ENCODE assay signal across 8 cellular contexts in the genomic region with DNA sequence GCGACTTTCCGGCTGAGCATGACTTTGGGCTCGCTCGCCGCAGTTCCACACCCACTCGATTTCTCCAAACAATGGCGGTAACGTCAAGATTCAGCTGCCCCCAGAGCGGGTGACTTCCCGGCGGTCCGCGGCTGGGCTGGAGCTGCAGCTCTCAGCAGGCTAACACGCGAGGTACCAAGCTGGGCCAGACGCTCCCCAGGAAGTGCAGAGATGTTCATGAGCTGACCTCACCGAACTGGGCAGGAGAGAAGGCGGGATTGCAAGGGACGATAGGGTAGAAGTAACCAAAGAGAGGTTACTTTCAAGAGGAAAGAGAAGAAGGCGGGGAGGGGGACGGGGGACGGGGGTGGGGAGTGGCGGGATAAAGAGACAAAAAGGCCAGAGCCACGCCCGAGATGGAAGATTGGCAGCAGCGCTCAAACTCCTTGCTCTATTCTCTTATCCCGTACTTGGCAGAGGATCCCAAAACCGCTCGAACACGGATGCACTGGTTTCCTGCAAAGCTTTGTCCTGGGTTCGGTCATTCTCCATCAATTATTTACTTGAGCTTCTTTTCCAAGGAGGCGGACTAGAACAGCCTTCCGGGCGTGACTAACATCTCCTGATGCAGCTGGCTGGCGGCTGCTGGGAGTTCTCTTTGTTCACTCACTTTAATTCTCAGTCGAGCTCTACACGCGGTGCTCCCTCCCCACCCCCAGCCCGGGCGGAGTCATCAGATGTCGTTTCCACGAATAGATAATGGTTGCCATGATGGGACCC.
DNase-seq lines count a peak whose midpoint lies in the region; ATAC-seq, FAIRE-seq and TF ChIP-seq lines count a peak whose summit lies in the region.

TSS of gene MTCL3 (minus strand) at position 626 of the 759 bp plus-strand sequence.

- H3K27me3 ChIP-seq in endodermal cell (ENCODE audit: control insufficient read depth, insufficient read depth, low read length, poor library complexity, severe bottlenecking) = peaks cover 51% of the 10 kb centered on the region

- no peaks in the 10 kb centered on the region for H3K9me3 ChIP-seq in endodermal cell (ENCODE audit: control insufficient read depth, low read length)

- no peak for FAIRE-seq in HTR-8/SVneo (lab: Jason Lieb, UNC)

- H3K9ac ChIP-seq in endodermal cell (ENCODE audit: extremely low read depth, low read length, poor library complexity, severe bottlenecking) = no peak within 1 kb of the TSS

- no peaks in the 10 kb centered on the region for H3K36me3 ChIP-seq in endodermal cell (ENCODE audit: control insufficient read depth, insufficient read depth, low read length)

- H3K27ac Mint-ChIP-seq in WTC11 = peak within 1 kb of the TSS; percentile 96
- no peak within 1 kb of the TSS for H3K27ac Mint-ChIP-seq in endodermal cell

- CTCF ChIA-PET in WTC11 (lab: Charles Lee) = interaction anchor here (0.9 to 2.1 kb wide), 10 partner anchors 8 to 171 kb away, joined by 3 to 16 read pairs (median 5); partner anchors contain the start of gene KIAA0408

- H3K9me3 Mint-ChIP-seq in WTC11 = no peaks in the 10 kb centered on the region
- H3K9me3 Mint-ChIP-seq in endodermal cell = no peaks in the 10 kb centered on the region

- H3K27ac ChIP-seq in endodermal cell (ENCODE audit: low read depth, low read length) = peak within 1 kb of the TSS; percentile 100

- no peak for TF ChIP-seq CTCF in WTC11 (IDR thresholded peaks at IDR 0.05)
- TF ChIP-seq CTCF in endodermal cell (conservative IDR thresholded peaks at IDR 0.05) = no peak

- WGBS in endodermal cell (ENCODE audit: insufficient coverage in 1 of 2, insufficient read length in 1 of 2), 2 experiments = 0% methylated on average over 17 to 42 of the region's 42 CpGs

- peaks cover 15% of the 10 kb centered on the region for H3K27me3 Mint-ChIP-seq in WTC11 (ENCODE audit: low read depth)
- peaks cover 62% of the 10 kb centered on the region for H3K27me3 Mint-ChIP-seq in endodermal cell (ENCODE audit: insufficient read depth)

- H3K4me3 ChIP-seq in endodermal cell (ENCODE audit: low read length) = peak within 1 kb of the TSS; percentile 74

- POLR2A ChIA-PET in WTC11 (lab: Charles Lee) = interaction anchor here (1.3 kb wide), 1 partner anchor 36 kb away, joined by 7 read pairs; no protein-coding TSS in a partner anchor

- DNase-seq in Ammon's horn (ENCODE audit: low spot score) (peak; percentile 61), NCI-H1417 (lab: John Stamatoyannopoulos, UW) (peak; percentile 92 to 97 (median 94)), WTC11 (ENCODE audit: low spot score) (peak; percentile 70), endodermal cell (peak; percentile 86), nucleus accumbens (lab: John Stamatoyannopoulos, UW) (peak in 50 of 56 donors; percentile 7 to 86 (median 57)), HTR-8/SVneo (ENCODE audit: insufficient read length, low spot score) (no peak), OCI-M1 (lab: John Stamatoyannopoulos, UW) (no peak)

- H3K4me1 ChIP-seq in endodermal cell (ENCODE audit: control insufficient read depth, insufficient read depth, low read length) = no peaks in the 10 kb centered on the region

- H3K4me1 Mint-ChIP-seq in WTC11 (peaks cover 36% of the 10 kb centered on the region), endodermal cell (peaks cover 18% of the 10 kb centered on the region)

- peaks cover 6% of the 10 kb centered on the region for H3K36me3 Mint-ChIP-seq in WTC11
- H3K36me3 Mint-ChIP-seq in endodermal cell (ENCODE audit: low read depth) = no peaks in the 10 kb centered on the region

- H3K4me3 Mint-ChIP-seq in WTC11 (peak within 1 kb of the TSS; percentile 98), endodermal cell (peak within 1 kb of the TSS; percentile 58)

- ATAC-seq in WTC11 (peak; percentile 13), GM21390 (IDR thresholded peaks at IDR 0.05; ENCODE audit: unreplicated experiment) (no peak)

TF ChIP-seq in WTC11, 78 proteins besides CTCF, POLR2A, EP300 and RAD21:
- TF ChIP-seq, protein P1, sequence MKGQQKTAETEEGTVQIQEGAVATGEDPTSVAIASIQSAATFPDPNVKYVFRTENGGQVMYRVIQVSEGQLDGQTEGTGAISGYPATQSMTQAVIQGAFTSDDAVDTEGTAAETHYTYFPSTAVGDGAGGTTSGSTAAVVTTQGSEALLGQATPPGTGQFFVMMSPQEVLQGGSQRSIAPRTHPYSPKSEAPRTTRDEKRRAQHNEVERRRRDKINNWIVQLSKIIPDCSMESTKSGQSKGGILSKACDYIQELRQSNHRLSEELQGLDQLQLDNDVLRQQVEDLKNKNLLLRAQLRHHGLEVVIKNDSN (CRISPR knock-in tag; IDR thresholded peaks at IDR 0.05) = no peak; the same call in 1 of the 2 replicates
- TF ChIP-seq ZNF219 (CRISPR knock-in tag; IDR thresholded peaks at IDR 0.05; ENCODE audit: borderline replicate concordance) (peak; percentile 25; the same call in 1 of the 2 replicates), ATF1 (CRISPR knock-in tag; IDR thresholded peaks at IDR 0.05) (no peak), SMAD3 (CRISPR knock-in tag; IDR thresholded peaks at IDR 0.05; ENCODE audit: borderline replicate concordance) (no peak), TEAD1 (CRISPR knock-in tag; IDR thresholded peaks at IDR 0.05) (peak; percentile 58; the same call in 1 of the 2 replicates), FOXP1 (CRISPR knock-in tag; IDR thresholded peaks at IDR 0.05; ENCODE audit: borderline replicate concordance) (no peak)
- TF ChIP-seq, protein P2, sequence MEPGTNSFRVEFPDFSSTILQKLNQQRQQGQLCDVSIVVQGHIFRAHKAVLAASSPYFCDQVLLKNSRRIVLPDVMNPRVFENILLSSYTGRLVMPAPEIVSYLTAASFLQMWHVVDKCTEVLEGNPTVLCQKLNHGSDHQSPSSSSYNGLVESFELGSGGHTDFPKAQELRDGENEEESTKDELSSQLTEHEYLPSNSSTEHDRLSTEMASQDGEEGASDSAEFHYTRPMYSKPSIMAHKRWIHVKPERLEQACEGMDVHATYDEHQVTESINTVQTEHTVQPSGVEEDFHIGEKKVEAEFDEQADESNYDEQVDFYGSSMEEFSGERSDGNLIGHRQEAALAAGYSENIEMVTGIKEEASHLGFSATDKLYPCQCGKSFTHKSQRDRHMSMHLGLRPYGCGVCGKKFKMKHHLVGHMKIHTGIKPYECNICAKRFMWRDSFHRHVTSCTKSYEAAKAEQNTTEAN (CRISPR knock-in tag; IDR thresholded peaks at IDR 0.05) = no peak
- TF ChIP-seq, protein P3, sequence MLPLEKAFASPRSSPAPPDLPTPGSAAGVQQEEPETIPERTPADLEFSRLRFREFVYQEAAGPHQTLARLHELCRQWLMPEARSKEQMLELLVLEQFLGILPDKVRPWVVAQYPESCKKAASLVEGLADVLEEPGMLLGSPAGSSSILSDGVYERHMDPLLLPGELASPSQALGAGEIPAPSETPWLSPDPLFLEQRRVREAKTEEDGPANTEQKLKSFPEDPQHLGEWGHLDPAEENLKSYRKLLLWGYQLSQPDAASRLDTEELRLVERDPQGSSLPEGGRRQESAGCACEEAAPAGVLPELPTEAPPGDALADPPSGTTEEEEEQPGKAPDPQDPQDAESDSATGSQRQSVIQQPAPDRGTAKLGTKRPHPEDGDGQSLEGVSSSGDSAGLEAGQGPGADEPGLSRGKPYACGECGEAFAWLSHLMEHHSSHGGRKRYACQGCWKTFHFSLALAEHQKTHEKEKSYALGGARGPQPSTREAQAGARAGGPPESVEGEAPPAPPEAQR (CRISPR knock-in tag; IDR thresholded peaks at IDR 0.05) = no peak
- TF ChIP-seq, protein P4, sequence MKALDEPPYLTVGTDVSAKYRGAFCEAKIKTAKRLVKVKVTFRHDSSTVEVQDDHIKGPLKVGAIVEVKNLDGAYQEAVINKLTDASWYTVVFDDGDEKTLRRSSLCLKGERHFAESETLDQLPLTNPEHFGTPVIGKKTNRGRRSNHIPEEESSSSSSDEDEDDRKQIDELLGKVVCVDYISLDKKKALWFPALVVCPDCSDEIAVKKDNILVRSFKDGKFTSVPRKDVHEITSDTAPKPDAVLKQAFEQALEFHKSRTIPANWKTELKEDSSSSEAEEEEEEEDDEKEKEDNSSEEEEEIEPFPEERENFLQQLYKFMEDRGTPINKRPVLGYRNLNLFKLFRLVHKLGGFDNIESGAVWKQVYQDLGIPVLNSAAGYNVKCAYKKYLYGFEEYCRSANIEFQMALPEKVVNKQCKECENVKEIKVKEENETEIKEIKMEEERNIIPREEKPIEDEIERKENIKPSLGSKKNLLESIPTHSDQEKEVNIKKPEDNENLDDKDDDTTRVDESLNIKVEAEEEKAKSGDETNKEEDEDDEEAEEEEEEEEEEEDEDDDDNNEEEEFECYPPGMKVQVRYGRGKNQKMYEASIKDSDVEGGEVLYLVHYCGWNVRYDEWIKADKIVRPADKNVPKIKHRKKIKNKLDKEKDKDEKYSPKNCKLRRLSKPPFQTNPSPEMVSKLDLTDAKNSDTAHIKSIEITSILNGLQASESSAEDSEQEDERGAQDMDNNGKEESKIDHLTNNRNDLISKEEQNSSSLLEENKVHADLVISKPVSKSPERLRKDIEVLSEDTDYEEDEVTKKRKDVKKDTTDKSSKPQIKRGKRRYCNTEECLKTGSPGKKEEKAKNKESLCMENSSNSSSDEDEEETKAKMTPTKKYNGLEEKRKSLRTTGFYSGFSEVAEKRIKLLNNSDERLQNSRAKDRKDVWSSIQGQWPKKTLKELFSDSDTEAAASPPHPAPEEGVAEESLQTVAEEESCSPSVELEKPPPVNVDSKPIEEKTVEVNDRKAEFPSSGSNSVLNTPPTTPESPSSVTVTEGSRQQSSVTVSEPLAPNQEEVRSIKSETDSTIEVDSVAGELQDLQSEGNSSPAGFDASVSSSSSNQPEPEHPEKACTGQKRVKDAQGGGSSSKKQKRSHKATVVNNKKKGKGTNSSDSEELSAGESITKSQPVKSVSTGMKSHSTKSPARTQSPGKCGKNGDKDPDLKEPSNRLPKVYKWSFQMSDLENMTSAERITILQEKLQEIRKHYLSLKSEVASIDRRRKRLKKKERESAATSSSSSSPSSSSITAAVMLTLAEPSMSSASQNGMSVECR (CRISPR knock-in tag; IDR thresholded peaks at IDR 0.05; ENCODE audit: borderline replicate concordance) = peak; percentile 71; the same call in 1 of the 2 replicates
- TF ChIP-seq, protein P5, sequence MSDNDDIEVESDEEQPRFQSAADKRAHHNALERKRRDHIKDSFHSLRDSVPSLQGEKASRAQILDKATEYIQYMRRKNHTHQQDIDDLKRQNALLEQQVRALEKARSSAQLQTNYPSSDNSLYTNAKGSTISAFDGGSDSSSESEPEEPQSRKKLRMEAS (CRISPR knock-in tag; IDR thresholded peaks at IDR 0.05) = peak; percentile 57

Comparison
In these comparisons a context has a peak if more than half of its experiments do, and no peak if none do; other contexts are left out.
1. DNase-seq: peak in Ammon's horn (single experiment), NCI-H1417 (3 of 3), WTC11 (single experiment), endodermal cell (single experiment) and nucleus accumbens (50 of 56); none in HTR-8/SVneo (single experiment) and OCI-M1 (single experiment).